26 cellular contexts compared by ENCODE assay signal in the genomic region with DNA sequence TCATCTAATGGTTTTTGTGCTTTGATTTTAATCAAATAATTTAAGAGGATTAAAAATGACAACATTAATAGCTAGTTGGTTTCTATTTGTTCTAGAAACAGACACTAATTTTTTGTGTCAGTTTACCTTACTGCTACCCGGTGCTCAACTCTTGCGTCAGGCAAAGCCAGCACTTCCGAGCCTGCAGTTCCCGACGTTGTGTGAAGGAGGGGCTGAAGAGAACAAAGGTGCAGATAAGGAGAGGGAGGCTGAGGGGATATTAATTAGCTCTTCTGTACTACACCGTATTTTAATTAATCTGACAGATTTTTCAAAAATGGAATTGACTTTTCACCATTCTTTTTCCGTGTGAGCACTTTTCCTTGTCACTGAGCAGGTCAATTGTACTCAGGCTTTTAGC.
"Had no signal": no experiment of that assay in that cellular context is flagged by ENCODE, and none has a peak within 500 bp of the region (broad histone marks: within the 10 kb centered on the region; RNA-seq: fewer than 3 reads in every experiment).

No MANE protein-coding gene starts in this region.

- DNase-seq: colonic mucosa; effector CD8-positive, alpha-beta T cell; foreskin keratinocyte; heart right ventricle; hippocampal formation; kidney; midbrain; naive thymus-derived CD4-positive, alpha-beta T cell; nucleus accumbens; right lobe of liver; small intestine; stimulated activated CD4-positive, alpha-beta T cell treated with anti-CD3 and anti-CD28 coated beads, Interleukin-15, amount 100 ng/mL, for 24 hours; stimulated activated CD4-positive, alpha-beta T cell treated with anti-CD3 and anti-CD28 coated beads, Interleukin-4, amount 100 ng/mL, for 1 hour; stimulated activated CD8-positive, alpha-beta memory T cell treated with anti-CD3 and anti-CD28 coated beads, Interleukin-4, amount 100 ng/mL, for 48 hours; stimulated activated naive CD4-positive, alpha-beta T cell; stimulated activated naive CD8-positive, alpha-beta T cell treated with anti-CD3 and anti-CD28 coated beads, Interleukin-15, amount 100 ng/mL, for 72 hours; transverse colon had no signal

- H3K9me3 ChIP-seq: colonic mucosa, esophagus muscularis mucosa, right lobe of liver, suprapubic skin, transverse colon, vagina had no signal

- H3K27ac ChIP-seq: colonic mucosa, esophagus muscularis mucosa, foreskin keratinocyte, gastroesophageal sphincter, heart right ventricle, right lobe of liver, suprapubic skin, transverse colon, vagina had no signal

- ATAC-seq: foreskin keratinocyte; gastroesophageal sphincter; heart right ventricle; left lobe of liver; naive thymus-derived CD4-positive, alpha-beta T cell; right lobe of liver; stimulated activated naive CD8-positive, alpha-beta T cell treated with anti-CD3 and anti-CD28 coated beads, Interleukin-15, amount 100 ng/mL, for 72 hours had no signal

- H3K4me1 ChIP-seq: colonic mucosa, foreskin keratinocyte, gastroesophageal sphincter, heart right ventricle, right lobe of liver, suprapubic skin, transverse colon, vagina had no signal

- H3K4me1 Mint-ChIP-seq: memory B cell; naive thymus-derived CD4-positive, alpha-beta T cell; stimulated activated naive CD8-positive, alpha-beta T cell treated with anti-CD3 and anti-CD28 coated beads, Interleukin-15, amount 100 ng/mL, for 72 hours had no signal

- H3K36me3 Mint-ChIP-seq: memory B cell had no signal

- H3K36me3 ChIP-seq: colonic mucosa, esophagus muscularis mucosa, gastroesophageal sphincter, heart right ventricle, right lobe of liver, suprapubic skin, transverse colon, vagina had no signal

- H3K4me3 ChIP-seq: colonic mucosa, esophagus muscularis mucosa, gastroesophageal sphincter, heart right ventricle, lung, right lobe of liver, suprapubic skin, transverse colon, vagina had no signal

- H3K4me3 Mint-ChIP-seq: dendritic cell treated with granulocyte-macrophage colony-stimulating factor and Interleukin-4, amounts not matched to agents 40 ng/mL and 50 ng/mL, for 4 days; memory B cell; naive thymus-derived CD4-positive, alpha-beta T cell; nephron; stimulated activated naive CD8-positive, alpha-beta T cell treated with anti-CD3 and anti-CD28 coated beads, Interleukin-15, amount 100 ng/mL, for 72 hours had no signal

- H3K27me3 ChIP-seq: colonic mucosa, esophagus muscularis mucosa, foreskin keratinocyte, gastroesophageal sphincter, right lobe of liver, suprapubic skin, transverse colon, vagina had no signal

- H3K27ac Mint-ChIP-seq: dendritic cell treated with granulocyte-macrophage colony-stimulating factor and Interleukin-4, amounts not matched to agents 40 ng/mL and 50 ng/mL, for 4 days; memory B cell; naive thymus-derived CD4-positive, alpha-beta T cell; stimulated activated naive CD8-positive, alpha-beta T cell treated with anti-CD3 and anti-CD28 coated beads, Interleukin-15, amount 100 ng/mL, for 72 hours had no signal

- H3K27me3 Mint-ChIP-seq: dendritic cell treated with granulocyte-macrophage colony-stimulating factor and Interleukin-4, amounts not matched to agents 40 ng/mL and 50 ng/mL, for 4 days; memory B cell; stimulated activated naive CD8-positive, alpha-beta T cell treated with anti-CD3 and anti-CD28 coated beads, Interleukin-15, amount 100 ng/mL, for 72 hours had no signal
